In genomic region chr19:45152504-45153338, GRCh38 we compare ENCODE assay signal across 8 cellular contexts. TPM values are rescaled to one million over a fixed set of nuclear protein-coding genes. Genes with fewer than 3 reads are reported as not detected.
DNase-seq lines count a peak whose midpoint lies in the region; ATAC-seq and TF ChIP-seq lines count a peak whose summit lies in the region.

No MANE protein-coding gene starts in this region.

- H3K4me3 Mint-ChIP-seq in CD8-positive, alpha-beta memory T cell: peak overlapping the region; percentile 78 to 90 (median 83)

- intact Hi-C loops in left colon (cut with DNase I, micrococcal nuclease): no loop called here

- H3K27ac ChIP-seq in CD8-positive, alpha-beta memory T cell (ENCODE audit: low read depth, low read length): no peak overlapping the region
- peak overlapping the region in 1 of 4 donors; percentile 42 for H3K27ac ChIP-seq in Peyer's patch

- H3K27me3 Mint-ChIP-seq in CD8-positive, alpha-beta memory T cell: peaks cover 10 to 16% of the 10 kb centered on the region in 2 donors

- peaks cover 6% of the 10 kb centered on the region for H3K27me3 ChIP-seq in CD8-positive, alpha-beta memory T cell (ENCODE audit: insufficient read depth, low read length, poor library complexity, severe bottlenecking)
- peaks cover 0 to 8% of the 10 kb centered on the region in 2 donors for H3K27me3 ChIP-seq in Peyer's patch

- ATAC-seq in left colon (peak; percentile 62), esophagus mucosa (no peak)

- peaks cover 19% of the 10 kb centered on the region for H3K4me1 ChIP-seq in CD8-positive, alpha-beta memory T cell (ENCODE audit: insufficient read depth, low read length)
- peaks cover 0 to 27% (median 23%) of the 10 kb centered on the region in 4 donors for H3K4me1 ChIP-seq in Peyer's patch

- peak overlapping the region; percentile 45 for H3K4me3 ChIP-seq in CD8-positive, alpha-beta memory T cell (ENCODE audit: low read length)
- H3K4me3 ChIP-seq in Peyer's patch: peak overlapping the region; percentile 22 to 46 (median 41)

- H3K4me1 Mint-ChIP-seq in CD8-positive, alpha-beta memory T cell: peaks cover 20 to 35% (median 22%) of the 10 kb centered on the region in 3 donors

- TF ChIP-seq POLR2A in Peyer's patch (IDR thresholded peaks at IDR 0.05): no peak

- CTCF ChIA-PET in CD8-positive, alpha-beta memory T cell (lab: Charles Lee): interaction anchor here (0.9 to 2.0 kb wide), 6 partner anchors 10 to 50 kb away, joined by 3 to 10 read pairs (median 5); partner anchors contain the start of genes BLOC1S3 and TRAPPC6A

- no peak for TF ChIP-seq CTCF in Peyer's patch (IDR thresholded peaks at IDR 0.05)

- H3K9me3 ChIP-seq in CD8-positive, alpha-beta memory T cell (ENCODE audit: low read length): no peaks in the 10 kb centered on the region
- no peaks in the 10 kb centered on the region for H3K9me3 ChIP-seq in Peyer's patch

- no peaks in the 10 kb centered on the region for H3K36me3 Mint-ChIP-seq in CD8-positive, alpha-beta memory T cell

- H3K27ac Mint-ChIP-seq in CD8-positive, alpha-beta memory T cell: peak overlapping the region in 4 of 8 donors; percentile 26 to 70 (median 49)

- POLR2A ChIA-PET in CD8-positive, alpha-beta memory T cell (lab: Charles Lee): interaction anchor here (1.6 to 2.2 kb wide), 3 partner anchors 19 to 60 kb away, joined by 5 to 19 read pairs (median 6); partner anchors contain the start of genes BLOC1S3, PPP1R37 and TRAPPC6A

- H3K9me3 Mint-ChIP-seq in CD8-positive, alpha-beta memory T cell: no peaks in the 10 kb centered on the region

- no peaks in the 10 kb centered on the region for H3K36me3 ChIP-seq in CD8-positive, alpha-beta memory T cell (ENCODE audit: insufficient read depth, low read length)
- no peaks in the 10 kb centered on the region for H3K36me3 ChIP-seq in Peyer's patch

- peak; percentile 12 to 63 (median 49) for DNase-seq in CD8-positive, alpha-beta memory T cell
- DNase-seq in Peyer's patch: peak; percentile 51 to 68 (median 63)
- DNase-seq in astrocyte of the hippocampus (ENCODE audit: low read depth, low spot score): peak; percentile 61
- DNase-seq in left colon: peak; percentile 62 to 65
- peak; percentile 28 for DNase-seq in stimulated activated CD4-positive, alpha-beta T cell treated with anti-CD3 and anti-CD28 coated beads, Interleukin-4, amount 100 ng/mL, for 24 hours
- DNase-seq in NCI-H2227 (lab: John Stamatoyannopoulos, UW; ENCODE audit: unreplicated experiment): no peak
- DNase-seq in foreskin melanocyte: no peak

RNA-seq across cellular contexts. Expression of gene NKPD1, which starts 8.1 kb away (rescaled TPM):
- under 1 TPM; 0.13 to 0.18 TPM for total RNA-seq in CD8-positive, alpha-beta memory T cell
- 0.20 TPM for polyA plus RNA-seq in CD8-positive, alpha-beta memory T cell
- total RNA-seq in Peyer's patch (under 1 TPM in 2 of 4 donors, not detected in 2; 0.35 to 0.40 TPM), left colon (under 1 TPM; 0.08 to 0.15 TPM), esophagus mucosa (1.00 TPM)

RNA-seq across cellular contexts. Expression of gene TRAPPC6A, which starts 25.3 kb away (rescaled TPM):
- 10 to 100 TPM; 22.7 to 24.3 TPM for total RNA-seq in CD8-positive, alpha-beta memory T cell
- 151 TPM for polyA plus RNA-seq in CD8-positive, alpha-beta memory T cell
- total RNA-seq in Peyer's patch (10 to 100 TPM; 11.4 to 58.6 (median 21.6) TPM), left colon (10 to 100 TPM; 45.0 to 46.9 TPM), esophagus mucosa (19.6 TPM)

RNA-seq across cellular contexts. Expression of gene BLOC1S3, which starts 25.9 kb away (rescaled TPM):
- 10 to 100 TPM; 12.4 TPM for total RNA-seq in CD8-positive, alpha-beta memory T cell
- 19.9 TPM for polyA plus RNA-seq in CD8-positive, alpha-beta memory T cell
- 10 to 100 TPM in 2 of 4 donors, 1 to 10 TPM in 2; 6.6 to 18.0 (median 10.3) TPM for total RNA-seq in Peyer's patch
- 10 to 100 TPM; 11.2 to 13.5 TPM for total RNA-seq in left colon
- total RNA-seq in esophagus mucosa: 8.8 TPM

RNA-seq across cellular contexts. Expression of gene PPP1R37, which starts 59.7 kb away (rescaled TPM):
- 10 to 100 TPM; 17.8 to 18.3 TPM for total RNA-seq in CD8-positive, alpha-beta memory T cell
- 0.79 TPM for polyA plus RNA-seq in CD8-positive, alpha-beta memory T cell
- total RNA-seq in Peyer's patch: 10 to 100 TPM; 41.8 to 75.1 (median 54.2) TPM
- 10 to 100 TPM; 31.6 to 33.1 TPM for total RNA-seq in left colon
- 24.2 TPM for total RNA-seq in esophagus mucosa

Comparison
In these comparisons a context has a peak if more than half of its experiments do, and no peak if none do; other contexts are left out.
1. DNase-seq: peak in CD8-positive, alpha-beta memory T cell (5 of 5), Peyer's patch (3 of 3), astrocyte of the hippocampus (single experiment), left colon (2 of 2) and stimulated activated CD4-positive, alpha-beta T cell treated with anti-CD3 and anti-CD28 coated beads, Interleukin-4, amount 100 ng/mL, for 24 hours (single experiment); none in NCI-H2227 (single experiment) and foreskin melanocyte (single experiment).